ENCODE assay signal across 8 cellular contexts in the genomic region with DNA sequence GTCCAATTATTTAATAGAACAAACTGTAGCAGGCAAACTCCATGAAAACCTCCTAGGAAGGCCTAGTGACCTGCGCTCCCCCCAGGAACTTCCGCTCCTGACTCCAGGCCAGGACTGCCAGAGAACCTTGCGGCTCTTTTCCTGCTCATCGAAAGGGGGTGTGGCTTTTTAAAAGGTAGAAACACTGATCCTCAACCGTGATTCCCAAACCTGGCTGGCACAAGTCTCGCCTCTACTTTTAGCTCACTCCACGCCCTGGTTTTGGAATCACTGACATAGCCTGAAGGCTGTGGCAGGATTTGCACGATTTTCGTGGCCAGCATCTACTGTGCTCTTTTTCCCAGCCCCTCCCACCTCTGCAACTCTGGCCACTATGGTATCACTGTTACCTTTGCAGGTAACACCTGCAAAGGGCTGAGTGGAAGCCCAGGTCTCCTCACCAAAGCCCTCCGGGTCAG. TPM values are rescaled to one million over a fixed set of nuclear protein-coding genes. Genes with fewer than 3 reads are reported as not detected.
DNase-seq lines count a peak whose midpoint lies in the region; ATAC-seq and TF ChIP-seq lines count a peak whose summit lies in the region.

No MANE protein-coding gene starts in this region.

- peaks cover 9% of the 10 kb centered on the region for H3K36me3 ChIP-seq in ACC112 (ENCODE audit: insufficient read depth, low read length)

- H3K4me3 Mint-ChIP-seq in nephron progenitor cell, result peak overlapping the region; percentile 71
- H3K4me3 Mint-ChIP-seq in effector memory CD8-positive, alpha-beta T cell, result no peak overlapping the region

- H3K36me3 Mint-ChIP-seq in nephron progenitor cell (ENCODE audit: low read depth), result peaks cover 6% of the 10 kb centered on the region
- H3K36me3 Mint-ChIP-seq in effector memory CD8-positive, alpha-beta T cell (ENCODE audit: insufficient read depth), result no peaks in the 10 kb centered on the region

- peak overlapping the region; percentile 100 for H3K27ac ChIP-seq in ACC112 (ENCODE audit: low read depth, low read length)

- H3K4me3 ChIP-seq in ACC112 (ENCODE audit: low read depth, low read length), result no peak overlapping the region

- peaks cover 3% of the 10 kb centered on the region for H3K9me3 Mint-ChIP-seq in nephron progenitor cell
- H3K9me3 Mint-ChIP-seq in effector memory CD8-positive, alpha-beta T cell, result no peaks in the 10 kb centered on the region

- H3K4me1 ChIP-seq in ACC112 (ENCODE audit: control insufficient read depth, insufficient read depth, low read length, unreplicated experiment), result peaks cover 79% of the 10 kb centered on the region

- H3K27ac Mint-ChIP-seq in nephron progenitor cell, result peak overlapping the region; percentile 99
- no peak overlapping the region for H3K27ac Mint-ChIP-seq in effector memory CD8-positive, alpha-beta T cell

- ATAC-seq in esophagus mucosa (peak; percentile 68), HG03460 (IDR thresholded peaks at IDR 0.05; ENCODE audit: unreplicated experiment) (no peak)
- no peak for ATAC-seq in effector memory CD8-positive, alpha-beta T cell (replicated peaks)

- no peak overlapping the region for H2AFZ ChIP-seq in ACC112 (ENCODE audit: low read length, unreplicated experiment)

- peaks cover 89% of the 10 kb centered on the region for H3K4me1 Mint-ChIP-seq in nephron progenitor cell
- no peaks in the 10 kb centered on the region for H3K4me1 Mint-ChIP-seq in effector memory CD8-positive, alpha-beta T cell (ENCODE audit: low read depth in 2 of 2)

- no peak for TF ChIP-seq CTCF in nephron progenitor cell (IDR thresholded peaks at IDR 0.05)

- peaks cover 60% of the 10 kb centered on the region for H3K79me2 ChIP-seq in ACC112 (ENCODE audit: control insufficient read depth, insufficient read depth, low read length, unreplicated experiment)

- peak; percentile 68 for DNase-seq in NCI-H460 (ENCODE audit: extremely low read depth, low read depth)
- DNase-seq in nephron progenitor cell, result peak; percentile 42
- DNase-seq in posterior cingulate gyrus, result no peak
- DNase-seq in effector memory CD8-positive, alpha-beta T cell, result no peak
- no peak for DNase-seq in COLO829 (ENCODE audit: low spot score)

- intact Hi-C loops in posterior cingulate gyrus (cut with DNase I), result no loop called here

- no peaks in the 10 kb centered on the region for H3K27me3 ChIP-seq in ACC112 (ENCODE audit: insufficient read depth, low read length)

- peaks cover 3% of the 10 kb centered on the region for H3K27me3 Mint-ChIP-seq in nephron progenitor cell (ENCODE audit: low read depth, poor library complexity)
- peaks cover 6 to 16% of the 10 kb centered on the region in 2 donors for H3K27me3 Mint-ChIP-seq in effector memory CD8-positive, alpha-beta T cell

RNA-seq across cellular contexts. Expression of a gene that starts 43.3 kb away (rescaled TPM):
- 369 and 488 TPM in 2 replicates for total RNA-seq in NCI-H460 (2014; rRNA removed; shearing (Covaris generic))
- polyA plus RNA-seq in NCI-H460 (2014; cell fraction: nucleus; rRNA removed), result 121 and 172 TPM in 2 replicates
- 134 TPM for total RNA-seq in esophagus mucosa

RNA-seq across cellular contexts. Expression of a gene that starts 57.6 kb away (rescaled TPM):
- 71.8 and 76.0 TPM in 2 replicates for total RNA-seq in NCI-H460 (2014; rRNA removed; shearing (Covaris generic))
- polyA plus RNA-seq in NCI-H460 (2014; cell fraction: nucleus; rRNA removed), result 69.7 and 69.9 TPM in 2 replicates
- 17.8 TPM for total RNA-seq in esophagus mucosa

Comparison
In these comparisons a context has a peak if more than half of its experiments do, and no peak if none do; other contexts are left out.
1. DNase-seq: peak in NCI-H460 (single experiment) and nephron progenitor cell (single experiment); none in posterior cingulate gyrus (0 of 10), effector memory CD8-positive, alpha-beta T cell (0 of 3) and COLO829 (single experiment).